8 cellular contexts compared by ENCODE assay signal in genomic region chr5:151079838-151080619, GRCh38. TPM values are rescaled to one million over a fixed set of nuclear protein-coding genes. Genes with fewer than 3 reads are reported as not detected.
DNase-seq lines count a peak whose midpoint lies in the region; ATAC-seq and TF ChIP-seq lines count a peak whose summit lies in the region.

No MANE protein-coding gene starts in this region.

- TF ChIP-seq CTCF in GM06990 (IDR thresholded peaks at IDR 0.05; ENCODE audit: insufficient read depth, low read length, poor library complexity, severe bottlenecking) (no peak), LNCaP clone FGC (IDR thresholded peaks at IDR 0.05; ENCODE audit: control insufficient read depth, extremely low read depth, insufficient read depth) (no peak), ascending aorta (IDR thresholded peaks at IDR 0.05) (peak in 1 of 3 experiments; percentile 5)

- H3K4me3 ChIP-seq in GM06990 (replicated peaks; ENCODE audit: low read depth, low read length) (peak overlapping the region; percentile 85), LNCaP clone FGC (ENCODE audit: low read depth, low read length) (peak overlapping the region; percentile 81), ascending aorta (peak overlapping the region; percentile 75 to 91), stomach smooth muscle (ENCODE audit: low read length in 2 of 2) (peak overlapping the region; percentile 58 to 84)

- H3K9ac ChIP-seq in stomach smooth muscle (ENCODE audit: low read length in 2 of 2), result peak overlapping the region; percentile 86 to 96

- H3K27ac ChIP-seq in ascending aorta, result peak overlapping the region; percentile 94 to 97
- H3K27ac ChIP-seq in stomach smooth muscle (ENCODE audit: low read length), result peak overlapping the region; percentile 98

- ATAC-seq in HG03565 (IDR thresholded peaks at IDR 0.05; ENCODE audit: unreplicated experiment), result no peak
- ATAC-seq in GM21723 (IDR thresholded peaks at IDR 0.05; ENCODE audit: unreplicated experiment), result no peak
- ATAC-seq in GM19452 (IDR thresholded peaks at IDR 0.05; ENCODE audit: unreplicated experiment), result no peak

- intact Hi-C loops in ascending aorta (cut with DNase I), result loop anchor here (5.0 kb wide), 1 partner anchor 58 kb away; the partner anchor contains the start of gene GPX3

- H3K9me3 ChIP-seq in ascending aorta (no peaks in the 10 kb centered on the region), stomach smooth muscle (ENCODE audit: control insufficient read depth in 2 of 2, low read length in 2 of 2) (no peaks in the 10 kb centered on the region)

- H3K4me1 ChIP-seq in ascending aorta (peaks cover 7 to 24% of the 10 kb centered on the region in 2 donors), stomach smooth muscle (ENCODE audit: control insufficient read depth, insufficient read depth, low read length) (peaks cover 27% of the 10 kb centered on the region)

- DNase-seq in GM06990 (ENCODE audit: extremely low read depth, insufficient read length), result no peak
- no peak for DNase-seq in LNCaP clone FGC (ENCODE audit: low read depth)
- DNase-seq in ascending aorta (ENCODE audit: low spot score in 2 of 2), result no peak
- peak; percentile 87 for DNase-seq in kidney tubule cell (ENCODE audit: low spot score)

- no peaks in the 10 kb centered on the region for H3K27me3 ChIP-seq in GM06990 (replicated peaks; ENCODE audit: control insufficient read depth, insufficient read depth, low read length)
- H3K27me3 ChIP-seq in ascending aorta, result no peaks in the 10 kb centered on the region
- no peaks in the 10 kb centered on the region for H3K27me3 ChIP-seq in stomach smooth muscle (ENCODE audit: control insufficient read depth in 1 of 2, insufficient read depth in 2 of 2, low read length in 2 of 2)

- H3K36me3 ChIP-seq in GM06990 (ENCODE audit: control insufficient read depth, insufficient read depth, low read length) (peaks cover 11% of the 10 kb centered on the region), ascending aorta (no peaks in the 10 kb centered on the region), stomach smooth muscle (ENCODE audit: control insufficient read depth in 2 of 2, insufficient read depth in 2 of 2, low read length in 2 of 2) (peaks cover 0 to 5% of the 10 kb centered on the region in 2 donors)

RNA-seq across cellular contexts. Expression of gene TNIP1, which starts 0.8 kb away (rescaled TPM):
- 54.6 TPM for total RNA-seq in ascending aorta

RNA-seq across cellular contexts. Expression of gene GPX3, which starts 59.6 kb away (rescaled TPM):
- 2,056 TPM for total RNA-seq in ascending aorta
